ENCODE assay signal across 1 cellular context in the genomic region with DNA sequence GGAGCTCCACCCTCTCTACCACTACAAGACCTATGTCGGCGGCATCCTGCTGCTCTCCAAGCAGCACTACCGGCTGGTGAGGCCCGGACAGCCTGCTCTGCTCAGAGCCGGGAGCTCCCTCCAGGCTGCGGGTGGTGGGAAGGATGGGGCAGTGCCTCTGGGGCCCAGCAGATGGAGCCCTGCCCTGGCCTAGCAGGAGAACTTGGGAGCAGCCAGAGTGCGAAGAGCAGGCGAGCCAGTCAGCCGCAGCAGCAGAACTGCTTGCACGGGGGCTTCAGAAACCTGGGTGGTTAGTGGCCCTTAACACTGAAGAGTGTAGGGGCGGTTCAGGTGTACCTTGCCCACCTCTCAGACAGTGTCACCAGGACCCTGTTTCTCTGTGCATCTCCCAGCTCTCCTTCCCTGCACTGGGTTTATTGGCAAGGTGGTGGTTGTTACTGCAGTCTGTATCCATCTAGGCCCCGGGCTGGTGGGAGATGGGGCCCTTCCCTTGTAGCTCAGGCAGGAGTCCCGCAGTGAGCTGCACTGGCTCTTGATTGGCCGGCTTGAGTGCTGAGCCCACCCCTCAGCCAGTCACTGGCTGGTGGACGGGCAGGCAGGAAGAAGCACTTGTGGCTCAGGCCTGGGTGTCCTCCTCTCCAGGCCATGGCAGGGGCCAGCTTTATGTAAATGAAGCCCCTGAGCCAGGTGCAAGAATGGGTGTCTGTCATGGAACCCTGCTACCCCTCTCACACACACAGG.
TF ChIP-seq lines count a peak whose summit lies in the region.

No MANE protein-coding gene starts in this region.

TF ChIP-seq in SK-N-SH treated with all-trans-retinoic acid at 6 μM for 48 hours, 23 proteins besides CTCF, POLR2A, EP300 and RAD21 (continued from another document):
- TF ChIP-seq, protein P1, sequence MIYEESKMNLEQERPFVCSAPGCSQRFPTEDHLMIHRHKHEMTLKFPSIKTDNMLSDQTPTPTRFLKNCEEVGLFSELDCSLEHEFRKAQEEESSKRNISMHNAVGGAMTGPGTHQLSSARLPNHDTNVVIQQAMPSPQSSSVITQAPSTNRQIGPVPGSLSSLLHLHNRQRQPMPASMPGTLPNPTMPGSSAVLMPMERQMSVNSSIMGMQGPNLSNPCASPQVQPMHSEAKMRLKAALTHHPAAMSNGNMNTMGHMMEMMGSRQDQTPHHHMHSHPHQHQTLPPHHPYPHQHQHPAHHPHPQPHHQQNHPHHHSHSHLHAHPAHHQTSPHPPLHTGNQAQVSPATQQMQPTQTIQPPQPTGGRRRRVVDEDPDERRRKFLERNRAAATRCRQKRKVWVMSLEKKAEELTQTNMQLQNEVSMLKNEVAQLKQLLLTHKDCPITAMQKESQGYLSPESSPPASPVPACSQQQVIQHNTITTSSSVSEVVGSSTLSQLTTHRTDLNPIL (CRISPR knock-in tag; IDR thresholded peaks at IDR 0.05; ENCODE audit: low read depth) = no peak
- TF ChIP-seq ZFP30 (CRISPR knock-in tag; IDR thresholded peaks at IDR 0.05) = no peak
- no peak for TF ChIP-seq ARNTL (CRISPR knock-in tag; IDR thresholded peaks at IDR 0.05; ENCODE audit: borderline replicate concordance, low read depth)
- TF ChIP-seq, protein P2, sequence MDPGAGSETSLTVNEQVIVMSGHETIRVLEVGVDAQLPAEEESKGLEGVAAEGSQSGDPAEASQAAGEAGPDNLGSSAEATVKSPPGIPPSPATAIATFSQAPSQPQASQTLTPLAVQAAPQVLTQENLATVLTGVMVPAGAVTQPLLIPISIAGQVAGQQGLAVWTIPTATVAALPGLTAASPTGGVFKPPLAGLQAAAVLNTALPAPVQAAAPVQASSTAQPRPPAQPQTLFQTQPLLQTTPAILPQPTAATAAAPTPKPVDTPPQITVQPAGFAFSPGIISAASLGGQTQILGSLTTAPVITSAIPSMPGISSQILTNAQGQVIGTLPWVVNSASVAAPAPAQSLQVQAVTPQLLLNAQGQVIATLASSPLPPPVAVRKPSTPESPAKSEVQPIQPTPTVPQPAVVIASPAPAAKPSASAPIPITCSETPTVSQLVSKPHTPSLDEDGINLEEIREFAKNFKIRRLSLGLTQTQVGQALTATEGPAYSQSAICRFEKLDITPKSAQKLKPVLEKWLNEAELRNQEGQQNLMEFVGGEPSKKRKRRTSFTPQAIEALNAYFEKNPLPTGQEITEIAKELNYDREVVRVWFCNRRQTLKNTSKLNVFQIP (CRISPR knock-in tag; IDR thresholded peaks at IDR 0.05; ENCODE audit: borderline replicate concordance, low read depth) = no peak
